7 cellular contexts compared by ENCODE assay signal in the genomic region with DNA sequence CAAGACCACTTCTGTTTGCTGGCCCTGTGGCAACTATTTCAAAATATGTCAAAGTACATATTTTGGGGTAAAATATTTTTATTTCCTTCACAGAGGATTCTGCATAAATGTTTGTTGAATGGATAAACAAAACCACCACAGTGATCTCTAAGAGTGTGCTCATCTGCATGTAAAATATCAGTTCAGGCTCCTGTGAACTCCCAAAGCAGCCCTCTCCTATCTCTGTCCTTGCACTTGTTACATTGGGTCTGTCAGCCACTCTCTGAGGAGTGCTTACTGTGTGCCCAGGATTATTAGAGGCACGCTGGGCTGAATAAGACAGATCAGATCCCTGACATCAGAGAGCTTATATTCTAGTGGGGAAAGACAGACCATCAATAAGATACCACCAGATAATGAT.
"Had no signal": no experiment of that assay in that cellular context is flagged by ENCODE, and none has a peak within 500 bp of the region (broad histone marks: within the 10 kb centered on the region; RNA-seq: fewer than 3 reads in every experiment).

No MANE protein-coding gene starts in this region.

- H3K9ac ChIP-seq: GM23248 had no signal

- H3K4me3 Mint-ChIP-seq: H9 had no signal

- DNase-seq: GM23248, H9, HCEC 1CT, KG1 had no signal

- H2AFZ ChIP-seq: GM23248 had no signal

- ATAC-seq: HepG2, K562 had no signal

- H3K27ac ChIP-seq: GM23248, HL-60 had no signal

- H3K4me3 ChIP-seq: GM23248, K562 had no signal
